In the genomic region with DNA sequence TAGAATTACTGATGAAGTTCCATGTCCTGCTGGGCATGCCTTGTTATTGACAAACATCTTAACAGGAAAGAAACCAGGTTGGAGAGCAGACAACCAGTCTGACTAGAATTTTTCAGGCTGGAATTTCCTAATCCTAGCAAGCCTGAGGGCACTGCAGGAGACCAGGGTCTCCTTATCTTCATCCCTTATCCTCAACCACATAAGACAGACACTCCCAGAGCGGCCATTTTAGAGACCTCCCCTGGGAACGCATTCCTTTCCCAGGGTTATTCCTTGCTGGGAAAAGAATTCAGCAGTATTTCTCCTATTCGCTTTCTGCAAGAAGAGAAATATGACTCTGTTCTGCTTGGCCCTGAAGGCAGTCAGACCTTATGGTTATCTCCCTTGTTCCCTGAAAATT, we compare ENCODE assay signal across 26 cellular contexts.
DNase-seq lines count a peak whose midpoint lies in the region; ATAC-seq and TF ChIP-seq lines count a peak whose summit lies in the region.
"Had no signal": no experiment of that assay in that cellular context is flagged by ENCODE, and none has a peak within 500 bp of the region (broad histone marks: within the 10 kb centered on the region; RNA-seq: fewer than 3 reads in every experiment).

No MANE protein-coding gene starts in this region.

- POLR2A ChIA-PET in HEK293 (lab: Yijun Ruan, JAX) = no interaction called here
- POLR2A ChIA-PET in activated CD4-positive, alpha-beta memory T cell treated with anti-CD3 and anti-CD28 coated beads for 36 hours (lab: Charles Lee) = no interaction called here

- no peak overlapping the region for H4K5ac ChIP-seq in mesendoderm (ENCODE audit: low read length)

- no peak overlapping the region for H3K23ac ChIP-seq in mesendoderm (ENCODE audit: low read length)

- H3K36me3 ChIP-seq in HEK293 (ENCODE audit: control insufficient read depth in 2 of 2, insufficient read depth in 1 of 2, low read length in 2 of 2) (no peaks in the 10 kb centered on the region), WERI-Rb-1 (no peaks in the 10 kb centered on the region), mesendoderm (ENCODE audit: control insufficient read depth, insufficient read depth, low read length) (no peaks in the 10 kb centered on the region)

- no peak overlapping the region for H2BK120ac ChIP-seq in mesendoderm (ENCODE audit: low read depth, low read length)

- intact Hi-C loops in activated CD4-positive, alpha-beta memory T cell treated with anti-CD3 and anti-CD28 coated beads for 36 hours (cut with micrococcal nuclease) = no loop called here

- no peak overlapping the region for H3K4me2 ChIP-seq in mesendoderm (ENCODE audit: low read length)

- no peaks in the 10 kb centered on the region for H3K36me3 Mint-ChIP-seq in stimulated activated naive B cell treated with anti-CD40 and anti-IgM and Interleukin-4, amounts not matched to agents 10 μg/mL and 1 μg/mL and 100 μg/mL, for 72 hours
- H3K36me3 Mint-ChIP-seq in activated CD4-positive, alpha-beta memory T cell treated with anti-CD3 and anti-CD28 coated beads for 36 hours = no peaks in the 10 kb centered on the region
- H3K36me3 Mint-ChIP-seq: CD8-positive, alpha-beta T cell had no signal

- peak; percentile 23 for DNase-seq in DMS 273 (lab: John Stamatoyannopoulos, UW; ENCODE audit: unreplicated experiment)
- DNase-seq in DMS 273 treated with DMSO at 0.1 percent for 48 hours (lab: John Stamatoyannopoulos, UW) = no peak
- DNase-seq in WERI-Rb-1 = peak; percentile 10
- DNase-seq in mesendoderm = peak; percentile 60
- DNase-seq in stimulated activated naive B cell treated with anti-CD40 and anti-IgM and Interleukin-4, amounts not matched to agents 10 μg/mL and 1 μg/mL and 100 μg/mL, for 72 hours = no peak
- DNase-seq in activated CD4-positive, alpha-beta memory T cell treated with anti-CD3 and anti-CD28 coated beads for 36 hours = no peak
- no peak for DNase-seq in GM19238 (ENCODE audit: insufficient read length, low spot score)
- DNase-seq: C1 segment of cervical spinal cord; Calu3; CD8-positive, alpha-beta T cell; DMS79; GOT3; IMR-90; MV-4-11; NCI-H1105 treated with DMSO at 0.1 percent for 48 hours; NCI-H2029 treated with DMSO at 0.1 percent for 48 hours; NCI-H2171; NCI-H345; NCI-H524; PC-3; Right ventricle myocardium superior had no signal

- H3K79me1 ChIP-seq in mesendoderm (ENCODE audit: low read length) = no peaks in the 10 kb centered on the region

- H3K4me1 Mint-ChIP-seq in stimulated activated naive B cell treated with anti-CD40 and anti-IgM and Interleukin-4, amounts not matched to agents 10 μg/mL and 1 μg/mL and 100 μg/mL, for 72 hours = no peaks in the 10 kb centered on the region
- no peaks in the 10 kb centered on the region for H3K4me1 Mint-ChIP-seq in activated CD4-positive, alpha-beta memory T cell treated with anti-CD3 and anti-CD28 coated beads for 36 hours (ENCODE audit: low read depth)

- H3K27me3 Mint-ChIP-seq in stimulated activated naive B cell treated with anti-CD40 and anti-IgM and Interleukin-4, amounts not matched to agents 10 μg/mL and 1 μg/mL and 100 μg/mL, for 72 hours = no peaks in the 10 kb centered on the region
- H3K27me3 Mint-ChIP-seq in activated CD4-positive, alpha-beta memory T cell treated with anti-CD3 and anti-CD28 coated beads for 36 hours = no peaks in the 10 kb centered on the region

- no peaks in the 10 kb centered on the region for H3K79me2 ChIP-seq in mesendoderm (ENCODE audit: control insufficient read depth, insufficient read depth, low read length)

- WGBS in mesendoderm (ENCODE audit: extremely low coverage, insufficient coverage, low lambda C conversion rate) = no CpG with 5 or more reads among the region's 3 CpGs

- no peak overlapping the region for H2AK5ac ChIP-seq in mesendoderm (ENCODE audit: low read length)

- H3K4ac ChIP-seq in mesendoderm (ENCODE audit: low read depth, low read length) = no peak overlapping the region

- H2BK15ac ChIP-seq in mesendoderm (replicated peaks; ENCODE audit: low read depth) = no peak overlapping the region

- H3K4me1 ChIP-seq in HEK293 (ENCODE audit: control insufficient read depth, insufficient read depth, low read length) = no peaks in the 10 kb centered on the region
- no peaks in the 10 kb centered on the region for H3K4me1 ChIP-seq in mesendoderm (ENCODE audit: control insufficient read depth, low read depth, low read length)

- H3K27ac ChIP-seq in HEK293 (ENCODE audit: extremely low read depth, low read depth, low read length) = no peak overlapping the region
- no peak overlapping the region for H3K27ac ChIP-seq in WERI-Rb-1
- no peak overlapping the region for H3K27ac ChIP-seq in mesendoderm (ENCODE audit: low read depth, low read length)
- H3K27ac ChIP-seq: 22Rv1, SK-N-MC had no signal

- peaks cover 24 to 31% of the 10 kb centered on the region in 2 donors for H3K9me3 Mint-ChIP-seq in stimulated activated naive B cell treated with anti-CD40 and anti-IgM and Interleukin-4, amounts not matched to agents 10 μg/mL and 1 μg/mL and 100 μg/mL, for 72 hours
- H3K9me3 Mint-ChIP-seq in activated CD4-positive, alpha-beta memory T cell treated with anti-CD3 and anti-CD28 coated beads for 36 hours = peaks cover 42% of the 10 kb centered on the region

- no peak overlapping the region for H3K27ac Mint-ChIP-seq in stimulated activated naive B cell treated with anti-CD40 and anti-IgM and Interleukin-4, amounts not matched to agents 10 μg/mL and 1 μg/mL and 100 μg/mL, for 72 hours
- H3K27ac Mint-ChIP-seq in activated CD4-positive, alpha-beta memory T cell treated with anti-CD3 and anti-CD28 coated beads for 36 hours = no peak overlapping the region
- H3K27ac Mint-ChIP-seq: CD8-positive, alpha-beta T cell had no signal

- TF ChIP-seq CTCF in HEK293 (tag by site-specific recombination; IDR thresholded peaks at IDR 0.05) (no peak), WERI-Rb-1 (IDR thresholded peaks at IDR 0.05; ENCODE audit: low read depth, low read length) (no peak)

- no peak overlapping the region for H3K4me3 Mint-ChIP-seq in stimulated activated naive B cell treated with anti-CD40 and anti-IgM and Interleukin-4, amounts not matched to agents 10 μg/mL and 1 μg/mL and 100 μg/mL, for 72 hours
- no peak overlapping the region for H3K4me3 Mint-ChIP-seq in activated CD4-positive, alpha-beta memory T cell treated with anti-CD3 and anti-CD28 coated beads for 36 hours
- H3K4me3 Mint-ChIP-seq: CD8-positive, alpha-beta T cell had no signal

- no peak overlapping the region for H4K8ac ChIP-seq in mesendoderm (ENCODE audit: low read depth, low read length)

- no peak for ATAC-seq in stimulated activated naive B cell treated with anti-CD40 and anti-IgM and Interleukin-4, amounts not matched to agents 10 μg/mL and 1 μg/mL and 100 μg/mL, for 72 hours (replicated peaks)
- ATAC-seq: CD8-positive, alpha-beta T cell; GM12878; HCT116; PC-3 had no signal

- H3K27me3 ChIP-seq in WERI-Rb-1 (ENCODE audit: insufficient read depth, low read depth, severe bottlenecking) (no peaks in the 10 kb centered on the region), mesendoderm (ENCODE audit: insufficient read depth, low read length, poor library complexity) (no peaks in the 10 kb centered on the region)

- H2BK5ac ChIP-seq in mesendoderm (ENCODE audit: low read length) = no peak overlapping the region

- CTCF ChIA-PET in HEK293 (lab: Yijun Ruan, JAX) = no interaction called here
- CTCF ChIA-PET in activated CD4-positive, alpha-beta memory T cell treated with anti-CD3 and anti-CD28 coated beads for 36 hours (lab: Charles Lee) = no interaction called here

- no peak overlapping the region for H3K18ac ChIP-seq in mesendoderm (ENCODE audit: low read length)

- no peak overlapping the region for H3K9ac ChIP-seq in mesendoderm (ENCODE audit: low read length)

- no peak overlapping the region for H3K56ac ChIP-seq in mesendoderm (ENCODE audit: low read length)

- H3K9me3 ChIP-seq in HEK293 (ENCODE audit: control insufficient read depth, insufficient read depth, low read depth, low read length) (no peaks in the 10 kb centered on the region), WERI-Rb-1 (ENCODE audit: severe bottlenecking) (peaks cover 8% of the 10 kb centered on the region)

- no peak overlapping the region for H3K4me3 ChIP-seq in HEK293 (ENCODE audit: low read depth, low read length)
- no peak overlapping the region for H3K4me3 ChIP-seq in WERI-Rb-1 (ENCODE audit: low read depth, low read length)
- no peak overlapping the region for H3K4me3 ChIP-seq in mesendoderm (ENCODE audit: low read length)
- H3K4me3 ChIP-seq: GM12878, SK-N-MC had no signal

TF ChIP-seq in HEK293, 187 proteins besides CTCF, POLR2A, EP300 and RAD21:
- TF ChIP-seq ZNF629 (tag by site-specific recombination; IDR thresholded peaks at IDR 0.05) = no peak
- TF ChIP-seq TRIM28 (IDR thresholded peaks at IDR 0.05; ENCODE audit: borderline replicate concordance, low read length) = peak; percentile 96; the same call in 1 of the 2 replicates
- TF ChIP-seq SETDB1 (IDR thresholded peaks at IDR 0.05; ENCODE audit: insufficient read length, low read length) = peak; percentile 86
TF ChIP-seq in HEK293: peak in this region for 2.

Comparison
In these comparisons a context has a peak if more than half of its experiments do, and no peak if none do; other contexts are left out.
1. DNase-seq: peak in DMS 273 (single experiment), WERI-Rb-1 (single experiment) and mesendoderm (single experiment); none in DMS 273 treated with DMSO at 0.1 percent for 48 hours (single experiment), stimulated activated naive B cell treated with anti-CD40 and anti-IgM and Interleukin-4, amounts not matched to agents 10 μg/mL and 1 μg/mL and 100 μg/mL, for 72 hours (single experiment), activated CD4-positive, alpha-beta memory T cell treated with anti-CD3 and anti-CD28 coated beads for 36 hours (single experiment) and GM19238 (single experiment).